ENCODE assay signal across 1 cellular context in the genomic region with DNA sequence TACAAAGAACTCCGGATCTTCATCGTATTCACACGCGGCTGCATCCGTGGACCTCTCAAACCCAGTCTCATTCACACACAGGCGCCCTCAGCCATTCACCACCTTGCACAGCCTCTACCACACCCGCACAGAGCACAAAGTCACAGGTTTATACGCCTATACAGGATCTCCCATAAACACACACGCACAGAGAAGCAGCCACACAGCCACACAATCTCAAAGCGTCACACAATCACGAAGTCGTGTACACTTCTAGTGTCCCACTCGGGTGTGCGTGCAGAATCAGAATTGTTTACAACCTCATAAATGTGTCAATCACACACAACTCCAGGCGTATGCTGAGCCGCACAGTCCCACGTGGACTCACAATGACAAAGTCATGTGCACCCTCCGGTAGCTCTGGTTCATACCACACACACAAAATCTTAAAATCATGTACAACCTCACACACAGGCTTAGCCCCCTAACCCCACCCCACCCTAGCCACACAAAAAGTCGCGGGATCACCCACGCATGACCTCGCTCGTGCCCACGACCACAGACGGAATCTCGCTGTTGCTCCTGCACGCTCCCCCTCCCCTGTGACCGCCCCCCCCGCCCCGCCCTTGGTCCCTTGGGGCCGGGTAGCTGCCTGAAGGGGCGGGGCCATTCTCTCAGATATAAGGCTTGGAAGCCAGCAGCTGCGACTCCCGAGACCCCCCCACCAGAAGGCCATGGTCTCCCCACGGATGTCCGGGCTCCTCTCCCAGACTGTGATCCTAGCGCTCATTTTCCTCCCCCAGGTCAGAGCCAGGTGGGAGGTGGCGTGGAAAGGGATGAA.
TF ChIP-seq lines count a peak whose summit lies in the region.

A gene with protein sequence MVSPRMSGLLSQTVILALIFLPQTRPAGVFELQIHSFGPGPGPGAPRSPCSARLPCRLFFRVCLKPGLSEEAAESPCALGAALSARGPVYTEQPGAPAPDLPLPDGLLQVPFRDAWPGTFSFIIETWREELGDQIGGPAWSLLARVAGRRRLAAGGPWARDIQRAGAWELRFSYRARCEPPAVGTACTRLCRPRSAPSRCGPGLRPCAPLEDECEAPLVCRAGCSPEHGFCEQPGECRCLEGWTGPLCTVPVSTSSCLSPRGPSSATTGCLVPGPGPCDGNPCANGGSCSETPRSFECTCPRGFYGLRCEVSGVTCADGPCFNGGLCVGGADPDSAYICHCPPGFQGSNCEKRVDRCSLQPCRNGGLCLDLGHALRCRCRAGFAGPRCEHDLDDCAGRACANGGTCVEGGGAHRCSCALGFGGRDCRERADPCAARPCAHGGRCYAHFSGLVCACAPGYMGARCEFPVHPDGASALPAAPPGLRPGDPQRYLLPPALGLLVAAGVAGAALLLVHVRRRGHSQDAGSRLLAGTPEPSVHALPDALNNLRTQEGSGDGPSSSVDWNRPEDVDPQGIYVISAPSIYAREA (plus strand): TSS at position 686 of the 820 bp plus-strand sequence. CDS start 28 bp downstream, at position 714.

TF ChIP-seq in HEK293, 187 proteins besides CTCF, POLR2A, EP300 and RAD21 (continued from another document and continues in another):
- TF ChIP-seq ZNF426 (tag by site-specific recombination; IDR thresholded peaks at IDR 0.05), result no peak
- no peak for TF ChIP-seq ZNF654 (tag by site-specific recombination; IDR thresholded peaks at IDR 0.05; ENCODE audit: low read depth)
- no peak for TF ChIP-seq TCF7L2 (IDR thresholded peaks at IDR 0.05; ENCODE audit: borderline replicate concordance, low read depth, low read length)
- TF ChIP-seq ZNF501 (tag by site-specific recombination; IDR thresholded peaks at IDR 0.05), result peak; percentile 80; the same call in 1 of the 2 replicates
- no peak for TF ChIP-seq ZNF830 (tag by site-specific recombination; IDR thresholded peaks at IDR 0.05; ENCODE audit: low read depth)
- TF ChIP-seq ZNF148 (tag by site-specific recombination; IDR thresholded peaks at IDR 0.05; ENCODE audit: borderline replicate concordance), result no peak
- TF ChIP-seq ZNF24 (tag by site-specific recombination; IDR thresholded peaks at IDR 0.05), result peak; percentile 47; the same call in 1 of the 2 replicates
- no peak for TF ChIP-seq ZNF157 (tag by site-specific recombination; IDR thresholded peaks at IDR 0.05)
- peak; percentile 47; the same call in 1 of the 2 replicates for TF ChIP-seq BCL11B (tag by site-specific recombination; IDR thresholded peaks at IDR 0.05; ENCODE audit: low read depth)
- TF ChIP-seq, protein P1, sequence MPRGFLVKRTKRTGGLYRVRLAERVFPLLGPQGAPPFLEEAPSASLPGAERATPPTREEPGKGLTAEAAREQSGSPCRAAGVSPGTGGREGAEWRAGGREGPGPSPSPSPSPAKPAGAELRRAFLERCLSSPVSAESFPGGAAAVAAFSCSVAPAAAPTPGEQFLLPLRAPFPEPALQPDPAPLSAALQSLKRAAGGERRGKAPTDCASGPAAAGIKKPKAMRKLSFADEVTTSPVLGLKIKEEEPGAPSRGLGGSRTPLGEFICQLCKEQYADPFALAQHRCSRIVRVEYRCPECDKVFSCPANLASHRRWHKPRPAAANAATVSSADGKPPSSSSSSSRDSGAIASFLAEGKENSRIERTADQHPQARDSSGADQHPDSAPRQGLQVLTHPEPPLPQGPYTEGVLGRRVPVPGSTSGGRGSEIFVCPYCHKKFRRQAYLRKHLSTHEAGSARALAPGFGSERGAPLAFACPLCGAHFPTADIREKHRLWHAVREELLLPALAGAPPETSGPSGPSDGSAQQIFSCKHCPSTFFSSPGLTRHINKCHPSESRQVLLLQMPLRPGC (tag by site-specific recombination; IDR thresholded peaks at IDR 0.05), result no peak
- TF ChIP-seq ZNF146 (tag by site-specific recombination; IDR thresholded peaks at IDR 0.05), result peak; percentile 57; the same call in 1 of the 2 replicates
- TF ChIP-seq BCL11A (tag by site-specific recombination; IDR thresholded peaks at IDR 0.05; ENCODE audit: low read depth), result peak; percentile 62; the same call in 1 of the 2 replicates
- no peak; the same call in 1 of the 2 replicates for TF ChIP-seq ZNF404 (tag by site-specific recombination; IDR thresholded peaks at IDR 0.05)
- TF ChIP-seq PRDM1 (tag by site-specific recombination; IDR thresholded peaks at IDR 0.05), result no peak
- peak; percentile 69 for TF ChIP-seq GFI1B (tag by site-specific recombination; IDR thresholded peaks at IDR 0.05)
- peak; percentile 73 for TF ChIP-seq ZNF837 (tag by site-specific recombination; IDR thresholded peaks at IDR 0.05)
- TF ChIP-seq HIC1 (tag by site-specific recombination; IDR thresholded peaks at IDR 0.05), result no peak
- TF ChIP-seq ZNF335 (tag by site-specific recombination; conservative IDR thresholded peaks at IDR 0.05), result peak; percentile 99
- TF ChIP-seq ZNF121 (tag by site-specific recombination; IDR thresholded peaks at IDR 0.05), result no peak
- TF ChIP-seq ZNF544 (tag by site-specific recombination; IDR thresholded peaks at IDR 0.05), result no peak
- TF ChIP-seq AEBP2 (tag by site-specific recombination; IDR thresholded peaks at IDR 0.05; ENCODE audit: borderline replicate concordance), result no peak
- TF ChIP-seq GLIS1 (tag by site-specific recombination; IDR thresholded peaks at IDR 0.05), result peak; percentile 43; the same call in 1 of the 2 replicates
- 0 out of 2 replicates have a peak, but pooled peaks have one; percentile 81 for TF ChIP-seq ZNF391 (tag by site-specific recombination; IDR thresholded peaks at IDR 0.05; ENCODE audit: borderline replicate concordance, low read depth)
- no peak for TF ChIP-seq ZNF549 (tag by site-specific recombination; IDR thresholded peaks at IDR 0.05)
- TF ChIP-seq ZNF624 (tag by site-specific recombination; IDR thresholded peaks at IDR 0.05), result no peak
- TF ChIP-seq TSHZ1 (tag by site-specific recombination; IDR thresholded peaks at IDR 0.05; ENCODE audit: borderline replicate concordance), result peak; percentile 90; the same call in 1 of the 2 replicates
- TF ChIP-seq ZNF221 (tag by site-specific recombination; IDR thresholded peaks at IDR 0.05; ENCODE audit: borderline replicate concordance), result no peak
- TF ChIP-seq ZNF366 (tag by site-specific recombination; conservative IDR thresholded peaks at IDR 0.05), result 0 out of 2 replicates have a peak, but pooled peaks have one; percentile 10
- peak; percentile 70 for TF ChIP-seq ZXDB (tag by site-specific recombination; IDR thresholded peaks at IDR 0.05)
- peak; percentile 67 for TF ChIP-seq KLF8 (tag by site-specific recombination; IDR thresholded peaks at IDR 0.05)
- 0 out of 2 replicates have a peak, but pooled peaks have one; percentile 7 for TF ChIP-seq ZFP3 (tag by site-specific recombination; IDR thresholded peaks at IDR 0.05; ENCODE audit: low read depth)
- TF ChIP-seq ZNF596 (tag by site-specific recombination; IDR thresholded peaks at IDR 0.05), result no peak
- TF ChIP-seq ZBTB7A (tag by site-specific recombination; IDR thresholded peaks at IDR 0.05; ENCODE audit: low read depth), result peak; percentile 48; the same call in 1 of the 2 replicates
- TF ChIP-seq, protein P2, sequence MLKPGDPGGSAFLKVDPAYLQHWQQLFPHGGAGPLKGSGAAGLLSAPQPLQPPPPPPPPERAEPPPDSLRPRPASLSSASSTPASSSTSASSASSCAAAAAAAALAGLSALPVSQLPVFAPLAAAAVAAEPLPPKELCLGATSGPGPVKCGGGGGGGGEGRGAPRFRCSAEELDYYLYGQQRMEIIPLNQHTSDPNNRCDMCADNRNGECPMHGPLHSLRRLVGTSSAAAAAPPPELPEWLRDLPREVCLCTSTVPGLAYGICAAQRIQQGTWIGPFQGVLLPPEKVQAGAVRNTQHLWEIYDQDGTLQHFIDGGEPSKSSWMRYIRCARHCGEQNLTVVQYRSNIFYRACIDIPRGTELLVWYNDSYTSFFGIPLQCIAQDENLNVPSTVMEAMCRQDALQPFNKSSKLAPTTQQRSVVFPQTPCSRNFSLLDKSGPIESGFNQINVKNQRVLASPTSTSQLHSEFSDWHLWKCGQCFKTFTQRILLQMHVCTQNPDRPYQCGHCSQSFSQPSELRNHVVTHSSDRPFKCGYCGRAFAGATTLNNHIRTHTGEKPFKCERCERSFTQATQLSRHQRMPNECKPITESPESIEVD (tag by site-specific recombination; IDR thresholded peaks at IDR 0.05), result no peak
- TF ChIP-seq ZNF510 (tag by site-specific recombination; IDR thresholded peaks at IDR 0.05; ENCODE audit: insufficient replicate concordance), result no peak
- TF ChIP-seq, protein P3, sequence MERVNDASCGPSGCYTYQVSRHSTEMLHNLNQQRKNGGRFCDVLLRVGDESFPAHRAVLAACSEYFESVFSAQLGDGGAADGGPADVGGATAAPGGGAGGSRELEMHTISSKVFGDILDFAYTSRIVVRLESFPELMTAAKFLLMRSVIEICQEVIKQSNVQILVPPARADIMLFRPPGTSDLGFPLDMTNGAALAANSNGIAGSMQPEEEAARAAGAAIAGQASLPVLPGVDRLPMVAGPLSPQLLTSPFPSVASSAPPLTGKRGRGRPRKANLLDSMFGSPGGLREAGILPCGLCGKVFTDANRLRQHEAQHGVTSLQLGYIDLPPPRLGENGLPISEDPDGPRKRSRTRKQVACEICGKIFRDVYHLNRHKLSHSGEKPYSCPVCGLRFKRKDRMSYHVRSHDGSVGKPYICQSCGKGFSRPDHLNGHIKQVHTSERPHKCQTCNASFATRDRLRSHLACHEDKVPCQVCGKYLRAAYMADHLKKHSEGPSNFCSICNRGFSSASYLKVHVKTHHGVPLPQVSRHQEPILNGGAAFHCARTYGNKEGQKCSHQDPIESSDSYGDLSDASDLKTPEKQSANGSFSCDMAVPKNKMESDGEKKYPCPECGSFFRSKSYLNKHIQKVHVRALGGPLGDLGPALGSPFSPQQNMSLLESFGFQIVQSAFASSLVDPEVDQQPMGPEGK (tag by site-specific recombination; IDR thresholded peaks at IDR 0.05), result peak; percentile 79
- TF ChIP-seq SP2 (tag by site-specific recombination; IDR thresholded peaks at IDR 0.05), result peak; percentile 44
- no peak for TF ChIP-seq ZNF133 (tag by site-specific recombination; IDR thresholded peaks at IDR 0.05)
- no peak for TF ChIP-seq ZNF548 (tag by site-specific recombination; IDR thresholded peaks at IDR 0.05)
